1 cellular context compared by ENCODE assay signal in genomic region chr20:62952373-62953166, GRCh38.
TF ChIP-seq lines count a peak whose summit lies in the region.

SLC17A9 (plus strand) TSS chr20:62952709; CDS start chr20:62952831, 122 bp downstream.

TF ChIP-seq in HepG2, 621 proteins besides CTCF, POLR2A, EP300 and RAD21 (continued from another document and continues in another):
- 0 out of 2 replicates have a peak, but pooled peaks have one; percentile 27 for TF ChIP-seq ZBTB39 (CRISPR knock-in tag; IDR thresholded peaks at IDR 0.05)
- peak; percentile 60; the same call in 1 of the 2 replicates for TF ChIP-seq NRL (CRISPR knock-in tag; IDR thresholded peaks at IDR 0.05; ENCODE audit: borderline replicate concordance)
- peak; percentile 91 for TF ChIP-seq IRF2 (CRISPR knock-in tag; IDR thresholded peaks at IDR 0.05)
- TF ChIP-seq, protein P1, sequence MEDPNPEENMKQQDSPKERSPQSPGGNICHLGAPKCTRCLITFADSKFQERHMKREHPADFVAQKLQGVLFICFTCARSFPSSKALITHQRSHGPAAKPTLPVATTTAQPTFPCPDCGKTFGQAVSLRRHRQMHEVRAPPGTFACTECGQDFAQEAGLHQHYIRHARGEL (CRISPR knock-in tag; IDR thresholded peaks at IDR 0.05) = no peak
- peak; percentile 95 for TF ChIP-seq SKI (IDR thresholded peaks at IDR 0.05; ENCODE audit: partially characterized antibody)
- TF ChIP-seq GLI4 (CRISPR knock-in tag; IDR thresholded peaks at IDR 0.05; ENCODE audit: borderline replicate concordance) = peak; percentile 85; the same call in 1 of the 2 replicates
- TF ChIP-seq, protein P2, sequence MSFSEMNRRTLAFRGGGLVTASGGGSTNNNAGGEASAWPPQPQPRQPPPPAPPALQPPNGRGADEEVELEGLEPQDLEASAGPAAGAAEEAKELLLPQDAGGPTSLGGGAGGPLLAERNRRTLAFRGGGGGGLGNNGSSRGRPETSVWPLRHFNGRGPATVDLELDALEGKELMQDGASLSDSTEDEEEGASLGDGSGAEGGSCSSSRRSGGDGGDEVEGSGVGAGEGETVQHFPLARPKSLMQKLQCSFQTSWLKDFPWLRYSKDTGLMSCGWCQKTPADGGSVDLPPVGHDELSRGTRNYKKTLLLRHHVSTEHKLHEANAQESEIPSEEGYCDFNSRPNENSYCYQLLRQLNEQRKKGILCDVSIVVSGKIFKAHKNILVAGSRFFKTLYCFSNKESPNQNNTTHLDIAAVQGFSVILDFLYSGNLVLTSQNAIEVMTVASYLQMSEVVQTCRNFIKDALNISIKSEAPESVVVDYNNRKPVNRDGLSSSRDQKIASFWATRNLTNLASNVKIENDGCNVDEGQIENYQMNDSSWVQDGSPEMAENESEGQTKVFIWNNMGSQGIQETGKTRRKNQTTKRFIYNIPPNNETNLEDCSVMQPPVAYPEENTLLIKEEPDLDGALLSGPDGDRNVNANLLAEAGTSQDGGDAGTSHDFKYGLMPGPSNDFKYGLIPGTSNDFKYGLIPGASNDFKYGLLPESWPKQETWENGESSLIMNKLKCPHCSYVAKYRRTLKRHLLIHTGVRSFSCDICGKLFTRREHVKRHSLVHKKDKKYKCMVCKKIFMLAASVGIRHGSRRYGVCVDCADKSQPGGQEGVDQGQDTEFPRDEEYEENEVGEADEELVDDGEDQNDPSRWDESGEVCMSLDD (CRISPR knock-in tag; IDR thresholded peaks at IDR 0.05; ENCODE audit: borderline replicate concordance) = peak; percentile 55; the same call in 1 of the 2 replicates
- TF ChIP-seq ZSCAN20 (CRISPR knock-in tag; IDR thresholded peaks at IDR 0.05; ENCODE audit: borderline replicate concordance) = peak; percentile 49; the same call in 1 of the 2 replicates
- peak; percentile 67; the same call in 1 of the 2 replicates for TF ChIP-seq DZIP1 (CRISPR knock-in tag; IDR thresholded peaks at IDR 0.05)
- TF ChIP-seq SNAI1 (CRISPR knock-in tag; IDR thresholded peaks at IDR 0.05; ENCODE audit: borderline replicate concordance) = no peak; the same call in 1 of the 2 replicates
- peak; percentile 67 for TF ChIP-seq PHF20 (CRISPR knock-in tag; IDR thresholded peaks at IDR 0.05)
- TF ChIP-seq ZNF12 (CRISPR knock-in tag; IDR thresholded peaks at IDR 0.05) = peak; percentile 76; the same call in 1 of the 2 replicates
- TF ChIP-seq HMGA1 (CRISPR knock-in tag; conservative IDR thresholded peaks at IDR 0.05) = no peak
- peak; percentile 94 for TF ChIP-seq TRAFD1 (CRISPR knock-in tag; IDR thresholded peaks at IDR 0.05; ENCODE audit: borderline replicate concordance)
- TF ChIP-seq, protein P3, sequence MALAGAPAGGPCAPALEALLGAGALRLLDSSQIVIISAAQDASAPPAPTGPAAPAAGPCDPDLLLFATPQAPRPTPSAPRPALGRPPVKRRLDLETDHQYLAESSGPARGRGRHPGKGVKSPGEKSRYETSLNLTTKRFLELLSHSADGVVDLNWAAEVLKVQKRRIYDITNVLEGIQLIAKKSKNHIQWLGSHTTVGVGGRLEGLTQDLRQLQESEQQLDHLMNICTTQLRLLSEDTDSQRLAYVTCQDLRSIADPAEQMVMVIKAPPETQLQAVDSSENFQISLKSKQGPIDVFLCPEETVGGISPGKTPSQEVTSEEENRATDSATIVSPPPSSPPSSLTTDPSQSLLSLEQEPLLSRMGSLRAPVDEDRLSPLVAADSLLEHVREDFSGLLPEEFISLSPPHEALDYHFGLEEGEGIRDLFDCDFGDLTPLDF (CRISPR knock-in tag; IDR thresholded peaks at IDR 0.05) = peak; percentile 78; the same call in 1 of the 2 replicates
- peak; percentile 64 for TF ChIP-seq CCDC6 (CRISPR knock-in tag; IDR thresholded peaks at IDR 0.05)
- TF ChIP-seq EEA1 (CRISPR knock-in tag; IDR thresholded peaks at IDR 0.05; ENCODE audit: borderline replicate concordance) = peak; percentile 97
- TF ChIP-seq TSC22D2 (CRISPR knock-in tag; IDR thresholded peaks at IDR 0.05; ENCODE audit: borderline replicate concordance) = 0 out of 2 replicates have a peak, but pooled peaks have one; percentile 73
- peak; percentile 57 for TF ChIP-seq ZNF749 (CRISPR knock-in tag; IDR thresholded peaks at IDR 0.05; ENCODE audit: borderline replicate concordance)
- TF ChIP-seq, protein P4, sequence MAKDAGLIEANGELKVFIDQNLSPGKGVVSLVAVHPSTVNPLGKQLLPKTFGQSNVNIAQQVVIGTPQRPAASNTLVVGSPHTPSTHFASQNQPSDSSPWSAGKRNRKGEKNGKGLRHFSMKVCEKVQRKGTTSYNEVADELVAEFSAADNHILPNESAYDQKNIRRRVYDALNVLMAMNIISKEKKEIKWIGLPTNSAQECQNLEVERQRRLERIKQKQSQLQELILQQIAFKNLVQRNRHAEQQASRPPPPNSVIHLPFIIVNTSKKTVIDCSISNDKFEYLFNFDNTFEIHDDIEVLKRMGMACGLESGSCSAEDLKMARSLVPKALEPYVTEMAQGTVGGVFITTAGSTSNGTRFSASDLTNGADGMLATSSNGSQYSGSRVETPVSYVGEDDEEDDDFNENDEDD (CRISPR knock-in tag; IDR thresholded peaks at IDR 0.05; ENCODE audit: borderline replicate concordance) = peak; percentile 90
- peak; percentile 71; the same call in 1 of the 2 replicates for TF ChIP-seq ZSCAN25 (CRISPR knock-in tag; IDR thresholded peaks at IDR 0.05)
- TF ChIP-seq TMF1 (CRISPR knock-in tag; IDR thresholded peaks at IDR 0.05; ENCODE audit: low read depth) = 0 out of 2 replicates have a peak, but pooled peaks have one; percentile 75
- TF ChIP-seq ZMYM3 (CRISPR knock-in tag; IDR thresholded peaks at IDR 0.05) = peak; percentile 66
- TF ChIP-seq KLF9 (CRISPR knock-in tag; IDR thresholded peaks at IDR 0.05; ENCODE audit: low read depth) = peak; percentile 88; the same call in 1 of the 2 replicates
- TF ChIP-seq ZNF678 (CRISPR knock-in tag; IDR thresholded peaks at IDR 0.05) = 0 out of 2 replicates have a peak, but pooled peaks have one; percentile 56
- peak; percentile 54; the same call in 1 of the 2 replicates for TF ChIP-seq ZNF101 (CRISPR knock-in tag; IDR thresholded peaks at IDR 0.05; ENCODE audit: borderline replicate concordance, low read depth)
- TF ChIP-seq PAX8 (CRISPR knock-in tag; IDR thresholded peaks at IDR 0.05; ENCODE audit: borderline replicate concordance) = peak; percentile 77; the same call in 1 of the 2 replicates
- TF ChIP-seq, protein P5, sequence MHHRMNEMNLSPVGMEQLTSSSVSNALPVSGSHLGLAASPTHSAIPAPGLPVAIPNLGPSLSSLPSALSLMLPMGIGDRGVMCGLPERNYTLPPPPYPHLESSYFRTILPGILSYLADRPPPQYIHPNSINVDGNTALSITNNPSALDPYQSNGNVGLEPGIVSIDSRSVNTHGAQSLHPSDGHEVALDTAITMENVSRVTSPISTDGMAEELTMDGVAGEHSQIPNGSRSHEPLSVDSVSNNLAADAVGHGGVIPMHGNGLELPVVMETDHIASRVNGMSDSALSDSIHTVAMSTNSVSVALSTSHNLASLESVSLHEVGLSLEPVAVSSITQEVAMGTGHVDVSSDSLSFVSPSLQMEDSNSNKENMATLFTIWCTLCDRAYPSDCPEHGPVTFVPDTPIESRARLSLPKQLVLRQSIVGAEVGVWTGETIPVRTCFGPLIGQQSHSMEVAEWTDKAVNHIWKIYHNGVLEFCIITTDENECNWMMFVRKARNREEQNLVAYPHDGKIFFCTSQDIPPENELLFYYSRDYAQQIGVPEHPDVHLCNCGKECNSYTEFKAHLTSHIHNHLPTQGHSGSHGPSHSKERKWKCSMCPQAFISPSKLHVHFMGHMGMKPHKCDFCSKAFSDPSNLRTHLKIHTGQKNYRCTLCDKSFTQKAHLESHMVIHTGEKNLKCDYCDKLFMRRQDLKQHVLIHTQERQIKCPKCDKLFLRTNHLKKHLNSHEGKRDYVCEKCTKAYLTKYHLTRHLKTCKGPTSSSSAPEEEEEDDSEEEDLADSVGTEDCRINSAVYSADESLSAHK (CRISPR knock-in tag; IDR thresholded peaks at IDR 0.05; ENCODE audit: borderline replicate concordance) = no peak
- peak; percentile 91; the same call in 1 of the 2 replicates for TF ChIP-seq CBX5 (CRISPR knock-in tag; IDR thresholded peaks at IDR 0.05; ENCODE audit: borderline replicate concordance)
- no peak for TF ChIP-seq HNF1A (IDR thresholded peaks at IDR 0.05; ENCODE audit: low read depth)
- TF ChIP-seq HNF1A (CRISPR knock-in tag; IDR thresholded peaks at IDR 0.05; ENCODE audit: borderline replicate concordance) = peak; percentile 64; the same call in 1 of the 2 replicates
- TF ChIP-seq ZNF260 (CRISPR knock-in tag; IDR thresholded peaks at IDR 0.05; ENCODE audit: borderline replicate concordance, low read depth) = no peak
- peak; percentile 98 for TF ChIP-seq ZNF607 (CRISPR knock-in tag; IDR thresholded peaks at IDR 0.05; ENCODE audit: borderline replicate concordance)
- TF ChIP-seq ZNF883 (CRISPR knock-in tag; IDR thresholded peaks at IDR 0.05; ENCODE audit: not compliant biosample characterization) = peak; percentile 90
- peak; percentile 44; the same call in 1 of the 2 replicates for TF ChIP-seq ZNF263 (CRISPR knock-in tag; IDR thresholded peaks at IDR 0.05)
- peak; percentile 98 for TF ChIP-seq ARHGAP35 (CRISPR knock-in tag; IDR thresholded peaks at IDR 0.05; ENCODE audit: borderline replicate concordance)
